ENCODE assay signal across 29 cellular contexts in genomic region chr10:86699541-86699940, GRCh38. TPM values are rescaled to one million over a fixed set of nuclear protein-coding genes. Genes with fewer than 3 reads are reported as not detected.
"Had no signal": no experiment of that assay in that cellular context is flagged by ENCODE, and none has a peak within 500 bp of the region (broad histone marks: within the 10 kb centered on the region; RNA-seq: fewer than 3 reads in every experiment).

No MANE protein-coding gene starts in this region.

- H3K4me3 Mint-ChIP-seq: activated naive CD4-positive, alpha-beta T cell treated with anti-CD3 and anti-CD28 coated beads for 36 hours; activated naive CD8-positive, alpha-beta T cell treated with anti-CD3 and anti-CD28 coated beads for 36 hours; activated T-helper 1 cell treated with anti-CD3 and anti-CD28 coated beads, Interleukin-12 subunit alpha, Interleukin-12 subunit beta, Interleukin-2, Interleukin-4 antibody, amounts not matched to agents 30 ng/mL and 10 ng/mL and 1 ng/mL, durations not matched to agents 14 hours and 24 hours and 36 hours; dendritic cell treated with granulocyte-macrophage colony-stimulating factor and Interleukin-4, amounts not matched to agents 40 ng/mL and 50 ng/mL, for 4 days; memory B cell; naive thymus-derived CD8-positive, alpha-beta T cell; neural crest cell; stimulated activated effector memory CD8-positive, alpha-beta T cell treated with anti-CD3 and anti-CD28 coated beads, Interleukin-12 subunit alpha, Interleukin-12 subunit beta, amount 100 ng/mL, for 72 hours; stimulated activated naive CD8-positive, alpha-beta T cell treated with anti-CD3 and anti-CD28 coated beads, Interleukin-15, Interleukin-2, amounts not matched to agents 100 ng/mL and 50 ng/mL, for 24 hours had no signal

- DNase-seq: activated CD4-positive, alpha-beta T cell treated with anti-CD3 and anti-CD28 coated beads for 4 hours; activated CD4-positive, alpha-beta T cell treated with anti-CD3 and anti-CD28 coated beads, Interleukin-2, amount 50 U/mL, for 4 hours; activated CD4-positive, CD25-positive, alpha-beta regulatory T cell; activated CD8-positive, alpha-beta memory T cell treated with anti-CD3 and anti-CD28 coated beads for 24 hours; activated effector memory CD4-positive, alpha-beta T cell treated with anti-CD3 and anti-CD28 coated beads, Interleukin-2, amount 50 U/mL, for 16 hours; activated naive CD4-positive, alpha-beta T cell treated with anti-CD3 and anti-CD28 coated beads for 36 hours; activated naive CD8-positive, alpha-beta T cell treated with anti-CD3 and anti-CD28 coated beads for 36 hours; activated T-cell treated with anti-CD3 and anti-CD28 coated beads, Interleukin-2, amount 50 U/mL, for 1 hour; adrenal gland; brain microvascular endothelial cell; central memory CD4-positive, alpha-beta T cell; esophagus squamous epithelium; islet precursor cell; naive thymus-derived CD8-positive, alpha-beta T cell; occipital lobe; right lobe of liver; stimulated activated CD4-positive, alpha-beta T cell treated with anti-CD3 and anti-CD28 coated beads, Interleukin-4, amount 100 ng/mL, for 24 hours; upper lobe of left lung had no signal

- FAIRE-seq: astrocyte, frontal cortex had no signal

- H3K27me3 ChIP-seq: adrenal gland, brain microvascular endothelial cell, hepatocyte, right lobe of liver, upper lobe of left lung had no signal

- H3K27ac Mint-ChIP-seq: activated naive CD4-positive, alpha-beta T cell treated with anti-CD3 and anti-CD28 coated beads for 36 hours; activated naive CD8-positive, alpha-beta T cell treated with anti-CD3 and anti-CD28 coated beads for 36 hours; activated T-helper 1 cell treated with anti-CD3 and anti-CD28 coated beads, Interleukin-12 subunit alpha, Interleukin-12 subunit beta, Interleukin-2, Interleukin-4 antibody, amounts not matched to agents 30 ng/mL and 10 ng/mL and 1 ng/mL, durations not matched to agents 14 hours and 24 hours and 36 hours; dendritic cell treated with granulocyte-macrophage colony-stimulating factor and Interleukin-4, amounts not matched to agents 40 ng/mL and 50 ng/mL, for 4 days; memory B cell; stimulated activated effector memory CD8-positive, alpha-beta T cell treated with anti-CD3 and anti-CD28 coated beads, Interleukin-12 subunit alpha, Interleukin-12 subunit beta, amount 100 ng/mL, for 72 hours; stimulated activated naive CD8-positive, alpha-beta T cell treated with anti-CD3 and anti-CD28 coated beads, Interleukin-15, Interleukin-2, amounts not matched to agents 100 ng/mL and 50 ng/mL, for 24 hours had no signal

- H3K27ac ChIP-seq: adrenal gland, brain microvascular endothelial cell, hepatocyte, right lobe of liver, skin epidermis, upper lobe of left lung had no signal

- H3K4me1 ChIP-seq: adrenal gland, esophagus squamous epithelium, right lobe of liver, upper lobe of left lung had no signal

- H3K36me3 ChIP-seq: adrenal gland, brain microvascular endothelial cell, esophagus squamous epithelium, right lobe of liver, upper lobe of left lung had no signal

- ATAC-seq: naive thymus-derived CD8-positive, alpha-beta T cell; right lobe of liver; stimulated activated effector memory CD8-positive, alpha-beta T cell treated with anti-CD3 and anti-CD28 coated beads, Interleukin-12 subunit alpha, Interleukin-12 subunit beta, amount 100 ng/mL, for 72 hours had no signal

- H3K9me3 ChIP-seq: adrenal gland, esophagus squamous epithelium, right lobe of liver, upper lobe of left lung had no signal

- H3K27me3 Mint-ChIP-seq: activated naive CD8-positive, alpha-beta T cell treated with anti-CD3 and anti-CD28 coated beads for 36 hours; memory B cell; stimulated activated naive CD8-positive, alpha-beta T cell treated with anti-CD3 and anti-CD28 coated beads, Interleukin-15, Interleukin-2, amounts not matched to agents 100 ng/mL and 50 ng/mL, for 24 hours had no signal

- H3K36me3 Mint-ChIP-seq: activated naive CD8-positive, alpha-beta T cell treated with anti-CD3 and anti-CD28 coated beads for 36 hours; memory B cell; naive thymus-derived CD8-positive, alpha-beta T cell; stimulated activated effector memory CD8-positive, alpha-beta T cell treated with anti-CD3 and anti-CD28 coated beads, Interleukin-12 subunit alpha, Interleukin-12 subunit beta, amount 100 ng/mL, for 72 hours had no signal

- H3K4me1 Mint-ChIP-seq: activated naive CD8-positive, alpha-beta T cell treated with anti-CD3 and anti-CD28 coated beads for 36 hours; memory B cell; neural crest cell; stimulated activated effector memory CD8-positive, alpha-beta T cell treated with anti-CD3 and anti-CD28 coated beads, Interleukin-12 subunit alpha, Interleukin-12 subunit beta, amount 100 ng/mL, for 72 hours had no signal

- H3K4me3 ChIP-seq: adrenal gland, esophagus squamous epithelium, hepatocyte, right lobe of liver, skin epidermis, upper lobe of left lung had no signal

- H3K9me3 Mint-ChIP-seq: activated naive CD4-positive, alpha-beta T cell treated with anti-CD3 and anti-CD28 coated beads for 36 hours; activated naive CD8-positive, alpha-beta T cell treated with anti-CD3 and anti-CD28 coated beads for 36 hours; activated T-helper 1 cell treated with anti-CD3 and anti-CD28 coated beads, Interleukin-12 subunit alpha, Interleukin-12 subunit beta, Interleukin-2, Interleukin-4 antibody, amounts not matched to agents 30 ng/mL and 10 ng/mL and 1 ng/mL, durations not matched to agents 14 hours and 24 hours and 36 hours; dendritic cell treated with granulocyte-macrophage colony-stimulating factor and Interleukin-4, amounts not matched to agents 40 ng/mL and 50 ng/mL, for 4 days; memory B cell; naive thymus-derived CD8-positive, alpha-beta T cell; neural crest cell; stimulated activated effector memory CD8-positive, alpha-beta T cell treated with anti-CD3 and anti-CD28 coated beads, Interleukin-12 subunit alpha, Interleukin-12 subunit beta, amount 100 ng/mL, for 72 hours; stimulated activated naive CD8-positive, alpha-beta T cell treated with anti-CD3 and anti-CD28 coated beads, Interleukin-15, Interleukin-2, amounts not matched to agents 100 ng/mL and 50 ng/mL, for 24 hours had no signal

RNA-seq across cellular contexts. Expression of gene LDB3, which starts 31.2 kb away (rescaled TPM):
- total RNA-seq: hepatocyte; T-helper 1 cell treated with Interleukin-12 subunit alpha and Interleukin-12 subunit beta and Interleukin-4 antibody, amounts not matched to agents 30 ng/mL and 1 ng/mL, for 36 hours had no signal
- polyA plus RNA-seq: naive thymus-derived CD8-positive, alpha-beta T cell had no signal

RNA-seq across cellular contexts. Expression of gene OPN4, which starts 45.2 kb away (rescaled TPM):
- total RNA-seq: activated naive CD4-positive, alpha-beta T cell treated with anti-CD3 and anti-CD28 coated beads for 36 hours; activated naive CD8-positive, alpha-beta T cell treated with anti-CD3 and anti-CD28 coated beads for 36 hours; activated T-helper 1 cell treated with anti-CD3 and anti-CD28 coated beads, Interleukin-12 subunit alpha, Interleukin-12 subunit beta, Interleukin-2, Interleukin-4 antibody, amounts not matched to agents 30 ng/mL and 10 ng/mL and 1 ng/mL, durations not matched to agents 14 hours and 24 hours and 36 hours; astrocyte; esophagus squamous epithelium; frontal cortex; hepatocyte; naive thymus-derived CD8-positive, alpha-beta T cell; neural crest cell; occipital lobe; right lobe of liver; T-helper 1 cell treated with Interleukin-12 subunit alpha and Interleukin-12 subunit beta and Interleukin-4 antibody, amounts not matched to agents 30 ng/mL and 1 ng/mL, for 36 hours; upper lobe of left lung had no signal
- polyA plus RNA-seq: hepatocyte; naive thymus-derived CD8-positive, alpha-beta T cell had no signal
